Comparison of ENCODE assay signal across 17 cellular contexts in the genomic region with DNA sequence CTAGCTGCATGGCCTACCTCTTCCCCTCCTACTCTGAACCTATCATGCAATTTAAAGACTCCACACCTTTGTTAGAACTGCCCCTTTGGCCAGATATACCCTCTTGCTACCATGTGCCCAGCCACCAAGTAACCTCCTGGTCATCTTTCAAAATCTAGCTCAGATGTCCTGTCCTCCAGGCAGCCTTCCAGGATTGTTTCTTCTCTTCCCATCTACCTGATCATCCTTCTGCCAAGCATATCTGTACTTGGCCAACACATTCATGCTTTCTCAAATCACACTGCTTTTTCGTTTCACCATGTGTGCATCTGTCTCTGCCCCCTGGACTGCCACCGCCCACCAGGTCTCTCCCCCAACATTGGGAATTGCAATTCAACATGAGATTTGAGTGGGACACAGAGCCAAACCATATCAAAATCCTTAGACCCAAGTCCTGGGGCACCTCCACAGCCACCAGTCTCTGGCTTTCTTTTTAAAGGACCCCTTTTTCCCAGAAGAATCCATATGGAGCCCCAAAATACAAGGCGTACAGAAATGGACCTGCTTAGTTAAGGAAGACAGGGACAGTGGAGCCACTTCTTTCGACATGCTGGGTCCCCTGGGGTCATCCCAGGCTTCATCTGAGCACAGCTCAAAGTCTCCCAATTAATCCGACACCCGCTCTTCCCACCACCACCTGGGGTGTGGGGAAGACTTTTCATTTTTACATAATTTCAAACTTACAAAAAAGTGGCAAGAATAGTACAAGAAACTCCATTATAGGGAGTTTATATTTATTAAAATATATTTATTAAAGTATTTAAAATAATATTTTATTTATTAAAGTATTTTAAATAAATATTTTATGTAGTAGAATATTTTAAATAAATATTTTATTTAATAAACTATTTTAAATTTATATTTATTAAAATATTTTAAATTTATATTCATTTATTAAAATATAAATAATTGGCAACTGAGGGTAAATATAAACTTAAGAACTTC. TPM values are rescaled to one million over a fixed set of nuclear protein-coding genes. Genes with fewer than 3 reads are reported as not detected.
"Had no signal": no experiment of that assay in that cellular context is flagged by ENCODE, and none has a peak within 500 bp of the region (broad histone marks: within the 10 kb centered on the region; RNA-seq: fewer than 3 reads in every experiment).

No MANE protein-coding gene starts in this region.

- H3K4me1 Mint-ChIP-seq: activated CD4-positive, alpha-beta T cell treated with anti-CD3 and anti-CD28 coated beads, Interleukin-2, amount 10 ng/mL, durations not matched to agents 24 days and 14 days; central memory CD8-positive, alpha-beta T cell; naive thymus-derived CD8-positive, alpha-beta T cell; stimulated activated naive CD8-positive, alpha-beta T cell treated with anti-CD3 and anti-CD28 coated beads, Interleukin-15, amount 100 ng/mL, for 72 hours had no signal

- H3K27ac Mint-ChIP-seq: activated CD4-positive, alpha-beta T cell treated with anti-CD3 and anti-CD28 coated beads, Interleukin-2, amount 10 ng/mL, durations not matched to agents 24 days and 14 days; activated naive CD8-positive, alpha-beta T cell; naive thymus-derived CD8-positive, alpha-beta T cell; stimulated activated naive CD8-positive, alpha-beta T cell treated with anti-CD3 and anti-CD28 coated beads, Interleukin-15, amount 100 ng/mL, for 72 hours; T-helper 1 cell treated with Interleukin-12 subunit alpha and Interleukin-12 subunit beta and Interleukin-4 antibody, amounts not matched to agents 30 μg/mL and 1 μg/mL, for 36 hours had no signal

- ATAC-seq: activated CD4-positive, CD25-positive, alpha-beta regulatory T cell treated with anti-CD3 and anti-CD28 coated beads, Interleukin-2, amount 50 U/mL, for 24 hours; naive thymus-derived CD8-positive, alpha-beta T cell; stimulated activated naive CD8-positive, alpha-beta T cell treated with anti-CD3 and anti-CD28 coated beads, Interleukin-15, amount 100 ng/mL, for 72 hours had no signal

- H3K27me3 Mint-ChIP-seq: central memory CD8-positive, alpha-beta T cell had no signal

- H3K9me3 Mint-ChIP-seq: activated CD4-positive, alpha-beta T cell treated with anti-CD3 and anti-CD28 coated beads, Interleukin-2, amount 10 ng/mL, durations not matched to agents 24 days and 14 days; central memory CD8-positive, alpha-beta T cell; immature natural killer cell; stimulated activated naive CD8-positive, alpha-beta T cell treated with anti-CD3 and anti-CD28 coated beads, Interleukin-15, amount 100 ng/mL, for 72 hours; T-helper 1 cell treated with Interleukin-12 subunit alpha and Interleukin-12 subunit beta and Interleukin-4 antibody, amounts not matched to agents 30 μg/mL and 1 μg/mL, for 36 hours had no signal

- H3K4me3 Mint-ChIP-seq: activated CD4-positive, alpha-beta T cell treated with anti-CD3 and anti-CD28 coated beads, Interleukin-2, amount 10 ng/mL, durations not matched to agents 24 days and 14 days; activated naive CD8-positive, alpha-beta T cell; central memory CD8-positive, alpha-beta T cell; immature natural killer cell; naive thymus-derived CD8-positive, alpha-beta T cell; stimulated activated naive CD8-positive, alpha-beta T cell treated with anti-CD3 and anti-CD28 coated beads, Interleukin-15, amount 100 ng/mL, for 72 hours; T-helper 1 cell treated with Interleukin-12 subunit alpha and Interleukin-12 subunit beta and Interleukin-4 antibody, amounts not matched to agents 30 μg/mL and 1 μg/mL, for 36 hours had no signal

- H3K36me3 Mint-ChIP-seq: activated naive CD8-positive, alpha-beta T cell; naive thymus-derived CD8-positive, alpha-beta T cell had no signal

- DNase-seq: activated CD4-positive, alpha-beta T cell treated with anti-CD3 and anti-CD28 coated beads, Interleukin-2, amount 10 ng/mL, durations not matched to agents 24 days and 14 days; activated gamma-delta T cell treated with Interleukin-2 at 50 U/mL for 16 hours; activated T-cell treated with anti-CD3 and anti-CD28 coated beads, Interleukin-2, amount 50 U/mL, for 1 hour; adrenal gland; colonic mucosa; glutamatergic neuron; immature natural killer cell; left ventricle myocardium inferior; naive thymus-derived CD8-positive, alpha-beta T cell; ovary; stimulated activated naive CD8-positive, alpha-beta T cell treated with anti-CD3 and anti-CD28 coated beads, Interleukin-15, amount 100 ng/mL, for 72 hours; T1000 had no signal

RNA-seq across cellular contexts. Expression of a gene that starts 7.9 kb away (rescaled TPM):
- total RNA-seq: activated CD4-positive, alpha-beta T cell treated with anti-CD3 and anti-CD28 coated beads, Interleukin-2, amount 10 ng/mL, durations not matched to agents 24 days and 14 days; lung microvascular endothelial cell had no signal
